ENCODE assay signal across 13 cellular contexts in genomic region chr2:162926501-162926900, GRCh38.
A peak's percentile ranks its signal among the peaks of the same experiment; 100 is the strongest.
DNase-seq lines count a peak whose midpoint lies in the region; ATAC-seq, FAIRE-seq and TF ChIP-seq lines count a peak whose summit lies in the region.
"Had no signal": no experiment of that assay in that cellular context is flagged by ENCODE, and none has a peak within 500 bp of the region (broad histone marks: within the 10 kb centered on the region; RNA-seq: fewer than 3 reads in every experiment).

No MANE protein-coding gene starts in this region.

- no peak overlapping the region for H2BK15ac ChIP-seq in IMR-90 (ENCODE audit: low read depth, low read length)

- H2BK20ac ChIP-seq in IMR-90 (ENCODE audit: low read depth, low read length), result no peak overlapping the region

- H3K14ac ChIP-seq in IMR-90 (replicated peaks; ENCODE audit: low read depth, low read length), result no peak overlapping the region

- TF ChIP-seq EP300 in HepG2 (IDR thresholded peaks at IDR 0.05; ENCODE audit: low read depth in 2 of 2, low read length in 2 of 2) (no peak), HepG2 (CRISPR knock-in tag; IDR thresholded peaks at IDR 0.05; ENCODE audit: borderline replicate concordance) (no peak)

- no peak for TF ChIP-seq POLR2A in IMR-90 (IDR thresholded peaks at IDR 0.05; ENCODE audit: low read depth, low read length)
- TF ChIP-seq POLR2A in HepG2 (IDR thresholded peaks at IDR 0.05; ENCODE audit: insufficient read depth in 1 of 2, low read depth in 2 of 2, low read length in 2 of 2), result no peak

- H4K20me1 ChIP-seq in IMR-90 (ENCODE audit: insufficient read depth, low read length) (no peaks in the 10 kb centered on the region), astrocyte (ENCODE audit: insufficient read depth, low read length) (no peaks in the 10 kb centered on the region), HepG2 (ENCODE audit: insufficient read depth, low read length) (no peaks in the 10 kb centered on the region), MM.1S (ENCODE audit: insufficient read depth, low read length) (no peaks in the 10 kb centered on the region)

- H4K91ac ChIP-seq in IMR-90 (ENCODE audit: insufficient read depth, low read depth, low read length), result no peak overlapping the region

- H3K9me1 ChIP-seq in IMR-90 (ENCODE audit: insufficient read depth, low read length), result no peaks in the 10 kb centered on the region

- no peaks in the 10 kb centered on the region for H3K9me2 ChIP-seq in MM.1S (replicated peaks; ENCODE audit: insufficient read depth, low read length)

- no peak overlapping the region for H2AK9ac ChIP-seq in IMR-90 (replicated peaks; ENCODE audit: low read depth, low read length, poor library complexity)

- DNase-seq in AG08395 (ENCODE audit: low spot score) (peak; percentile 10), IMR-90 (no peak), astrocyte (ENCODE audit: low read depth) (peak; percentile 93), HepG2 (ENCODE audit: low spot score) (peak; percentile 4), NCI-H69 (lab: John Stamatoyannopoulos, UW) (no peak), D721Med (ENCODE audit: insufficient read length, low spot score) (no peak), MM.1S (no peak)
- no peak for DNase-seq in activated T-cell treated with anti-CD3 and anti-CD28 coated beads, Interleukin-2, amount 50 U/mL, for 48 hours
- DNase-seq: activated CD4-positive, alpha-beta memory T cell treated with anti-CD3 and anti-CD28 coated beads for 36 hours; activated naive CD4-positive, alpha-beta T cell treated with anti-CD3 and anti-CD28 coated beads, Interleukin-2, amount 50 U/mL, for 16 hours; dermis blood vessel endothelial cell; lower lobe of right lung; NCI-H526 had no signal

- H3K9ac ChIP-seq in IMR-90 (ENCODE audit: low read depth, low read length) (no peak overlapping the region), astrocyte (ENCODE audit: low read length) (peak overlapping the region; percentile 57), HepG2 (ENCODE audit: insufficient read depth, low read depth, low read length) (no peak overlapping the region), MM.1S (ENCODE audit: low read length) (no peak overlapping the region)

- no peaks in the 10 kb centered on the region for H3K79me1 ChIP-seq in IMR-90 (ENCODE audit: low read depth in 1 of 2, low read length in 2 of 2)

- 60% methylated on average over 1 of the region's 2 CpGs; no CpG with 5 or more reads in 1 of the 2 experiments for WGBS in IMR-90 (ENCODE audit: extremely low coverage in 2 of 2, insufficient read length in 1 of 2), 2 experiments
- WGBS in HepG2 (ENCODE audit: low lambda C conversion rate), result 10% methylated on average over 2 of the region's 2 CpGs

- H3K9me3 ChIP-seq in IMR-90 (ENCODE audit: control insufficient read depth, insufficient read depth, low read length) (peaks cover 5% of the 10 kb centered on the region; the same call in 1 of the 2 replicates), astrocyte (ENCODE audit: insufficient read depth, low read depth, low read length) (no peaks in the 10 kb centered on the region), HepG2 (ENCODE audit: low read length) (no peaks in the 10 kb centered on the region), MM.1S (replicated peaks; ENCODE audit: insufficient read depth, low read length) (no peaks in the 10 kb centered on the region)
- H3K9me3 ChIP-seq: lower lobe of right lung had no signal

- TF ChIP-seq CTCF in IMR-90 (conservative IDR thresholded peaks at IDR 0.05; ENCODE audit: low read depth, low read length) (no peak), astrocyte (IDR thresholded peaks at IDR 0.05; ENCODE audit: insufficient read depth, low read depth, low read length) (no peak), HepG2 (CRISPR knock-in tag; IDR thresholded peaks at IDR 0.05) (no peak), D721Med (IDR thresholded peaks at IDR 0.05; ENCODE audit: insufficient read depth, missing control alignments) (no peak), MM.1S (IDR thresholded peaks at IDR 0.05; ENCODE audit: low read length) (no peak)

- H3K9me3 Mint-ChIP-seq in astrocyte (ENCODE audit: unreplicated experiment), result no peaks in the 10 kb centered on the region
- H3K9me3 Mint-ChIP-seq: activated CD4-positive, alpha-beta memory T cell treated with anti-CD3 and anti-CD28 coated beads for 36 hours had no signal

- in situ Hi-C loops in IMR-90 (cut with MboI; ENCODE audit: low sequenced_read_pairs), result no loop called here
- in situ Hi-C loops in HepG2 (cut with HindIII; ENCODE audit: extremely low pct_ligation_motif_present, low pct_unique_long_range_greater_than_20kb), result no loop called here

- no peak overlapping the region for H3K23ac ChIP-seq in IMR-90 (ENCODE audit: low read depth, low read length)

- ATAC-seq in IMR-90 (ENCODE audit: low read depth) (no peak), HepG2 (no peak)
- ATAC-seq: lower lobe of right lung had no signal

- no peak overlapping the region for H3K18ac ChIP-seq in IMR-90 (ENCODE audit: low read depth, low read length)

- TF ChIP-seq RAD21 in IMR-90 (IDR thresholded peaks at IDR 0.05; ENCODE audit: low read length), result no peak
- no peak for TF ChIP-seq RAD21 in HepG2 (CRISPR knock-in tag; IDR thresholded peaks at IDR 0.05)

- H3K4me2 ChIP-seq in IMR-90 (ENCODE audit: low read depth, low read length) (no peak overlapping the region), astrocyte (ENCODE audit: low read length) (peak overlapping the region; percentile 70), HepG2 (ENCODE audit: low read depth, low read length) (no peak overlapping the region), MM.1S (ENCODE audit: low read depth, low read length) (no peak overlapping the region)

- peak overlapping the region; percentile 64 for H3K4me3 Mint-ChIP-seq in astrocyte (ENCODE audit: unreplicated experiment)
- H3K4me3 Mint-ChIP-seq: activated CD4-positive, alpha-beta memory T cell treated with anti-CD3 and anti-CD28 coated beads for 36 hours had no signal

- H3K56ac ChIP-seq in IMR-90 (ENCODE audit: extremely low read depth, insufficient read depth, low read length), result no peak overlapping the region

- H3K4me1 Mint-ChIP-seq in astrocyte (ENCODE audit: low read depth, unreplicated experiment), result peaks cover 61% of the 10 kb centered on the region

- no peaks in the 10 kb centered on the region for H3K79me2 ChIP-seq in astrocyte (ENCODE audit: insufficient read depth, low read length)
- H3K79me2 ChIP-seq in HepG2 (ENCODE audit: insufficient read depth, low read length), result no peaks in the 10 kb centered on the region
- H3K79me2 ChIP-seq in MM.1S (ENCODE audit: low read length), result no peaks in the 10 kb centered on the region

- H3K36me3 ChIP-seq in IMR-90 (ENCODE audit: control insufficient read depth, insufficient read depth, low read length) (no peaks in the 10 kb centered on the region), astrocyte (ENCODE audit: insufficient read depth, low read length) (no peaks in the 10 kb centered on the region), HepG2 (replicated peaks in 1 of 2; ENCODE audit: control insufficient read depth in 1 of 2, insufficient read depth in 2 of 2, low read length in 2 of 2) (no peaks in the 10 kb centered on the region), MM.1S (replicated peaks; ENCODE audit: insufficient read depth, low read length) (no peaks in the 10 kb centered on the region)
- H3K36me3 ChIP-seq: lower lobe of right lung had no signal

- H4K8ac ChIP-seq in IMR-90 (ENCODE audit: low read depth in 2 of 2, low read length in 2 of 2), result no peak overlapping the region

- H4K5ac ChIP-seq in IMR-90 (ENCODE audit: low read depth, low read length), result no peak overlapping the region

- no peaks in the 10 kb centered on the region for H3K27me3 ChIP-seq in IMR-90 (ENCODE audit: control insufficient read depth, insufficient read depth, low read length)
- no peaks in the 10 kb centered on the region for H3K27me3 ChIP-seq in astrocyte (ENCODE audit: insufficient read depth, low read length)
- H3K27me3 ChIP-seq in HepG2 (ENCODE audit: control insufficient read depth in 1 of 2, insufficient read depth in 2 of 2, low read length in 2 of 2), result no peaks in the 10 kb centered on the region
- H3K27me3 ChIP-seq in MM.1S (replicated peaks; ENCODE audit: insufficient read depth, low read length), result no peaks in the 10 kb centered on the region

- H3F3A ChIP-seq in MM.1S (ENCODE audit: insufficient read depth, low read length), result no peaks in the 10 kb centered on the region

- dilution Hi-C loops in IMR-90 (cut with HindIII; ENCODE audit: low sequenced_read_pairs, unreplicated experiment), result no loop called here

- no peaks in the 10 kb centered on the region for H3K4me1 ChIP-seq in IMR-90 (ENCODE audit: control insufficient read depth, insufficient read depth, low read length)
- peaks cover 15% of the 10 kb centered on the region for H3K4me1 ChIP-seq in astrocyte (ENCODE audit: insufficient read depth, low read length)
- no peaks in the 10 kb centered on the region for H3K4me1 ChIP-seq in HepG2 (ENCODE audit: insufficient read depth, low read length)
- H3K4me1 ChIP-seq in MM.1S (ENCODE audit: low read length), result peaks cover 16% of the 10 kb centered on the region; the same call in 1 of the 2 replicates
- H3K4me1 ChIP-seq: lower lobe of right lung had no signal

- H2AFZ ChIP-seq in IMR-90 (replicated peaks; ENCODE audit: low read length, poor library complexity), result no peak overlapping the region
- peak overlapping the region; percentile 39 for H2AFZ ChIP-seq in astrocyte (ENCODE audit: low read depth, low read length)
- H2AFZ ChIP-seq in HepG2 (ENCODE audit: low read length), result no peak overlapping the region
- no peak overlapping the region for H2AFZ ChIP-seq in MM.1S (ENCODE audit: low read length)

- H3K27ac ChIP-seq in IMR-90 (ENCODE audit: insufficient read depth, low read length) (no peak overlapping the region), astrocyte (ENCODE audit: low read depth, low read length) (peak overlapping the region; percentile 92), HepG2 (ENCODE audit: extremely low read length, insufficient read depth, low read length) (no peak overlapping the region), MM.1S (ENCODE audit: low read length) (no peak overlapping the region)
- H3K27ac ChIP-seq: lower lobe of right lung had no signal

- peak; percentile 34 for FAIRE-seq in astrocyte (lab: Jason Lieb, UNC)
- FAIRE-seq in HepG2 (lab: Jason Lieb, UNC), result no peak
- no peak for FAIRE-seq in D721Med (lab: Jason Lieb, UNC)

- intact Hi-C loops in IMR-90 (cut with micrococcal nuclease), result no loop called here
- intact Hi-C loops in HepG2 (cut with micrococcal nuclease; ENCODE audit: unreplicated experiment), result no loop called here

- H3K27ac Mint-ChIP-seq in astrocyte (ENCODE audit: unreplicated experiment), result peak overlapping the region; percentile 100
- H3K27ac Mint-ChIP-seq: activated CD4-positive, alpha-beta memory T cell treated with anti-CD3 and anti-CD28 coated beads for 36 hours had no signal

- BruUV-seq in IMR-90 (replicated peaks; lab: Mats Ljungman, UMichigan) (no TSS peak), HepG2 (replicated peaks; lab: Mats Ljungman, UMichigan) (no TSS peak)

- H3K4ac ChIP-seq in IMR-90 (ENCODE audit: low read depth, low read length), result no peak overlapping the region

- CTCF ChIA-PET in IMR-90 (lab: Yijun Ruan, JAX), result no interaction called here
- CTCF ChIA-PET in HepG2 (lab: Yijun Ruan, JAX; ENCODE audit: low intra/inter-chr PET ratio, low total read pairs), result no interaction called here

- no peak overlapping the region for H3K4me3 ChIP-seq in IMR-90 (ENCODE audit: insufficient read depth, low read depth, low read length)
- no peak overlapping the region for H3K4me3 ChIP-seq in astrocyte (ENCODE audit: insufficient read depth, low read depth, low read length)
- H3K4me3 ChIP-seq in HepG2 (replicated peaks in 1 of 3; ENCODE audit: insufficient read depth in 1 of 3, low read depth in 2 of 3, low read length in 3 of 3), result no peak overlapping the region
- H3K4me3 ChIP-seq in MM.1S (ENCODE audit: low read length), result no peak overlapping the region
- H3K4me3 ChIP-seq: lower lobe of right lung had no signal

- no peak overlapping the region for H2BK120ac ChIP-seq in IMR-90 (ENCODE audit: low read depth, low read length)

- POLR2A ChIA-PET in IMR-90 (lab: Charles Lee; ENCODE audit: unreplicated experiment) (no interaction called here), HepG2 (lab: Yijun Ruan, JAX) (no interaction called here)

- H3K27me3 Mint-ChIP-seq in astrocyte (ENCODE audit: low read depth, unreplicated experiment), result no peaks in the 10 kb centered on the region
- H3K27me3 Mint-ChIP-seq: activated CD4-positive, alpha-beta memory T cell treated with anti-CD3 and anti-CD28 coated beads for 36 hours had no signal

- no peak overlapping the region for H2AK5ac ChIP-seq in IMR-90 (ENCODE audit: low read depth, low read length)

- H2BK5ac ChIP-seq in IMR-90 (ENCODE audit: low read depth, low read length, poor library complexity, severe bottlenecking), result peak overlapping the region; percentile 39

- H3K36me3 Mint-ChIP-seq in astrocyte (ENCODE audit: low read depth, unreplicated experiment), result no peaks in the 10 kb centered on the region
- H3K36me3 Mint-ChIP-seq: activated CD4-positive, alpha-beta memory T cell treated with anti-CD3 and anti-CD28 coated beads for 36 hours had no signal

Comparison
In these comparisons a context has a peak if more than half of its experiments do, and no peak if none do; other contexts are left out.
1. DNase-seq: peak in AG08395 (single experiment), astrocyte (single experiment) and HepG2 (single experiment); none in IMR-90 (single experiment), NCI-H69 (single experiment), activated T-cell treated with anti-CD3 and anti-CD28 coated beads, Interleukin-2, amount 50 U/mL, for 48 hours (0 of 2), D721Med (single experiment) and MM.1S (single experiment).